ENCODE assay signal across 8 cellular contexts in the genomic region with DNA sequence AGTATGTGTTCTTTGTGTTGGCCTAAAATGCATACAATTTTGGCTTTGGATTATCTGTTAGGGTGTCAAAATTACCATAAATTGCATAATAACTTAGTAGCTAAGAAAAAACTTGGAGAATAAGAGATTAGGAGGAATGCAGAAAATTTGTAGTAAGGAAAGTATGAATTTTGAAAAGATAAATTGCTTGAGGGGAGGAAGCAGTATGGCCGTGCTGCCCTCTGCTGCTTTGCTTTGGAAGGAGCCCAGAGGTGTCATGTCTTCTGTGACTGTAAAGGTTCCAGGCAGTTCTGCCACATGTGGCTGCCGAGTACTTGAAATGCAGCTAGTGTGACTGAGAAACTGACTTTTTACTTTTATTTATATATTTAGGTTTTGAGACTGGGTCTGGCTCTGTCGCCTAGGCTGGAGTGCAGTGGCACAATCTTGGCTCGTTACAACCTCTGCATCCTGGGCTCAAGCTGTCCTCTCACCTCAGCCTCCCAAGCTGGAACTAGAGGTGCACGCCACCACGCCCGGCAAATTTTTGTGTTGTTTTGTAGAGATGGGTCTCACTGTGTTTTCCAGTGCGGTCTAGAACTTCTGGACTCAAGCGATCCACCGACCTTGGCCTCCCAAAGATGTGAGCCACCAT. TPM values are rescaled to one million over a fixed set of nuclear protein-coding genes. Genes with fewer than 3 reads are reported as not detected.
DNase-seq lines count a peak whose midpoint lies in the region; ATAC-seq and TF ChIP-seq lines count a peak whose summit lies in the region.

No MANE protein-coding gene starts in this region.

- TF ChIP-seq EP300 in transverse colon (IDR thresholded peaks at IDR 0.05; ENCODE audit: low read depth), result no peak

- POLR2A ChIA-PET in naive thymus-derived CD4-positive, alpha-beta T cell (lab: Charles Lee), result interaction anchor here (0.6 to 6.8 kb wide), 19 partner anchors 12 to 1721 kb away, joined by 3 to 77 read pairs (median 5); a partner anchor contains a TSS

- peaks cover 28 to 36% of the 10 kb centered on the region in 2 donors for H3K4me1 ChIP-seq in naive thymus-derived CD4-positive, alpha-beta T cell (ENCODE audit: control insufficient read depth in 2 of 2, insufficient read depth in 2 of 2, low read length in 2 of 2)
- H3K4me1 ChIP-seq in transverse colon, result peaks cover 0 to 28% (median 20%) of the 10 kb centered on the region in 4 donors

- peaks cover 11% of the 10 kb centered on the region for H3K4me1 Mint-ChIP-seq in endothelial cell (ENCODE audit: unreplicated experiment)
- H3K4me1 Mint-ChIP-seq in naive thymus-derived CD4-positive, alpha-beta T cell, result peaks cover 20 to 57% (median 37%) of the 10 kb centered on the region in 7 donors

- WGBS in transverse colon (ENCODE audit: low coverage in 1 of 2), 2 donors, result 65 to 66% methylated on average over 10 of the region's 10 CpGs

- peak; percentile 48 for DNase-seq in ACHN
- DNase-seq in NCI-H446 treated with DMSO at 0.1 percent for 48 hours (lab: John Stamatoyannopoulos, UW), result peak; percentile 7
- peak; percentile 41 for DNase-seq in activated CD8-positive, alpha-beta memory T cell treated with anti-CD3 and anti-CD28 coated beads, Interleukin-2, amount 50 U/mL, for 24 hours (ENCODE audit: extremely low read depth)
- DNase-seq in endothelial cell (ENCODE audit: low spot score), result peak; percentile 52
- peak in 8 of 9 donors; percentile 49 to 77 (median 68) for DNase-seq in naive thymus-derived CD4-positive, alpha-beta T cell
- DNase-seq in transverse colon, result peak; percentile 63

- CTCF ChIA-PET in naive thymus-derived CD4-positive, alpha-beta T cell (lab: Charles Lee), result interaction anchor here (0.5 to 3.2 kb wide), 52 partner anchors 8 to 813 kb away, joined by 3 to 23 read pairs (median 3); a partner anchor contains a TSS

- peak overlapping the region; percentile 98 for H3K4me3 ChIP-seq in naive thymus-derived CD4-positive, alpha-beta T cell (ENCODE audit: low read length)
- no peak overlapping the region for H3K4me3 ChIP-seq in transverse colon

- in situ Hi-C loops in ACHN (cut with HindIII; ENCODE audit: low pct_ligation_motif_present, low pct_unique_long_range_greater_than_20kb, low sequenced_read_pairs) (no loop called here), transverse colon (cut with MboI; ENCODE audit: low pct_ligation_motif_present in 1 of 4, low pct_unique_long_range_greater_than_20kb in 1 of 4, low sequenced_read_pairs in 3 of 4) (loop anchor here in 3 of 4 donors (10.0 kb wide), 2 partner anchors 303 to 813 kb away; a partner anchor contains a TSS)

- peaks cover 3% of the 10 kb centered on the region for H3K36me3 Mint-ChIP-seq in endothelial cell (ENCODE audit: low read depth, unreplicated experiment)
- H3K36me3 Mint-ChIP-seq in naive thymus-derived CD4-positive, alpha-beta T cell, result peaks cover 5 to 15% (median 9%) of the 10 kb centered on the region in 5 donors

- no peaks in the 10 kb centered on the region for H3K9me3 Mint-ChIP-seq in endothelial cell (ENCODE audit: unreplicated experiment)
- H3K9me3 Mint-ChIP-seq in naive thymus-derived CD4-positive, alpha-beta T cell, result peaks cover 0 to 3% (median 0%) of the 10 kb centered on the region in 11 donors

- intact Hi-C loops in naive thymus-derived CD4-positive, alpha-beta T cell (cut with micrococcal nuclease), result loop anchor here (1.0 to 5.0 kb wide), 10 partner anchors 41 to 451 kb away; a partner anchor contains a TSS
- intact Hi-C loops in transverse colon (cut with DNase I; ENCODE audit: low total_unique reads), result loop anchor here (5.0 kb wide), 1 partner anchor 811 kb away; no protein-coding TSS in a partner anchor

- H3K9me3 ChIP-seq in naive thymus-derived CD4-positive, alpha-beta T cell (ENCODE audit: control insufficient read depth in 2 of 3, low read length in 3 of 3), result no peaks in the 10 kb centered on the region
- H3K9me3 ChIP-seq in transverse colon, result no peaks in the 10 kb centered on the region

- H3K27ac ChIP-seq in naive thymus-derived CD4-positive, alpha-beta T cell (ENCODE audit: low read depth, low read length), result peak overlapping the region; percentile 83
- peak overlapping the region; percentile 84 to 95 (median 92) for H3K27ac ChIP-seq in transverse colon

- TF ChIP-seq CTCF in GM12873 (IDR thresholded peaks at IDR 0.05; ENCODE audit: insufficient read depth, low read depth, low read length, missing control alignments), result peak; percentile 91
- TF ChIP-seq CTCF in endothelial cell (IDR thresholded peaks at IDR 0.05; ENCODE audit: unreplicated experiment), result peak; percentile 66
- peak; percentile 64 to 76 (median 71) for TF ChIP-seq CTCF in transverse colon (IDR thresholded peaks at IDR 0.05)

- no peaks in the 10 kb centered on the region for H3K27me3 ChIP-seq in naive thymus-derived CD4-positive, alpha-beta T cell (ENCODE audit: control insufficient read depth in 2 of 2, insufficient read depth in 2 of 2, low read length in 2 of 2)
- H3K27me3 ChIP-seq in transverse colon, result no peaks in the 10 kb centered on the region

- peak overlapping the region; percentile 98 for H3K4me3 Mint-ChIP-seq in endothelial cell (ENCODE audit: unreplicated experiment)
- peak overlapping the region; percentile 93 to 99 (median 98) for H3K4me3 Mint-ChIP-seq in naive thymus-derived CD4-positive, alpha-beta T cell

- peaks cover 13 to 48% (median 14%) of the 10 kb centered on the region in 3 experiments for H3K36me3 ChIP-seq in naive thymus-derived CD4-positive, alpha-beta T cell (ENCODE audit: control insufficient read depth in 2 of 3, insufficient read depth in 3 of 3, low read length in 3 of 3)
- peaks cover 0 to 28% (median 10%) of the 10 kb centered on the region in 4 donors for H3K36me3 ChIP-seq in transverse colon

- no peaks in the 10 kb centered on the region for H3K27me3 Mint-ChIP-seq in endothelial cell (ENCODE audit: unreplicated experiment)
- no peaks in the 10 kb centered on the region for H3K27me3 Mint-ChIP-seq in naive thymus-derived CD4-positive, alpha-beta T cell

- TF ChIP-seq POLR2A in transverse colon (IDR thresholded peaks at IDR 0.05), result no peak

- peak; percentile 65 for ATAC-seq in naive thymus-derived CD4-positive, alpha-beta T cell
- no peak for ATAC-seq in HG03095 (IDR thresholded peaks at IDR 0.05; ENCODE audit: unreplicated experiment)

- peak overlapping the region; percentile 87 for H3K27ac Mint-ChIP-seq in endothelial cell (ENCODE audit: unreplicated experiment)
- H3K27ac Mint-ChIP-seq in naive thymus-derived CD4-positive, alpha-beta T cell, result peak overlapping the region; percentile 70 to 99 (median 98)

RNA-seq across cellular contexts. Expression of a gene that starts 1.8 kb away (rescaled TPM):
- 107 TPM for total RNA-seq in endothelial cell (ENCODE audit: unreplicated experiment)
- 100 to 1,000 TPM in 1 of 5 experiments, 10 to 100 TPM in 4; 54.4 to 127 (median 61.9) TPM for total RNA-seq in naive thymus-derived CD4-positive, alpha-beta T cell
- polyA plus RNA-seq in naive thymus-derived CD4-positive, alpha-beta T cell, result 100 to 1,000 TPM; 118 to 121 TPM
- total RNA-seq in transverse colon, result 10 to 100 TPM; 13.5 to 70.7 (median 41.8) TPM

RNA-seq across cellular contexts. Expression of a gene that starts 22.3 kb away (rescaled TPM):
- 85.9 TPM for total RNA-seq in endothelial cell (ENCODE audit: unreplicated experiment)
- total RNA-seq in naive thymus-derived CD4-positive, alpha-beta T cell, result 100 to 1,000 TPM in 2 of 5 experiments, 10 to 100 TPM in 3; 75.2 to 114 (median 91.1) TPM
- 10 to 100 TPM; 52.1 to 61.2 TPM for polyA plus RNA-seq in naive thymus-derived CD4-positive, alpha-beta T cell
- 100 to 1,000 TPM in 2 of 4 donors, 10 to 100 TPM in 2; 84.5 to 274 (median 172) TPM for total RNA-seq in transverse colon

Comparison
In these comparisons a context has a peak if more than half of its experiments do, and no peak if none do; other contexts are left out.
1. DNase-seq: peak in every context shown above with its lines; median percentile 68 in naive thymus-derived CD4-positive, alpha-beta T cell; 63 in transverse colon; 52 in endothelial cell; 48 in ACHN; 41 in activated CD8-positive, alpha-beta memory T cell treated with anti-CD3 and anti-CD28 coated beads, Interleukin-2, amount 50 U/mL, for 24 hours; 7 in NCI-H446 treated with DMSO at 0.1 percent for 48 hours.